15 cellular contexts compared by ENCODE assay signal in the genomic region with DNA sequence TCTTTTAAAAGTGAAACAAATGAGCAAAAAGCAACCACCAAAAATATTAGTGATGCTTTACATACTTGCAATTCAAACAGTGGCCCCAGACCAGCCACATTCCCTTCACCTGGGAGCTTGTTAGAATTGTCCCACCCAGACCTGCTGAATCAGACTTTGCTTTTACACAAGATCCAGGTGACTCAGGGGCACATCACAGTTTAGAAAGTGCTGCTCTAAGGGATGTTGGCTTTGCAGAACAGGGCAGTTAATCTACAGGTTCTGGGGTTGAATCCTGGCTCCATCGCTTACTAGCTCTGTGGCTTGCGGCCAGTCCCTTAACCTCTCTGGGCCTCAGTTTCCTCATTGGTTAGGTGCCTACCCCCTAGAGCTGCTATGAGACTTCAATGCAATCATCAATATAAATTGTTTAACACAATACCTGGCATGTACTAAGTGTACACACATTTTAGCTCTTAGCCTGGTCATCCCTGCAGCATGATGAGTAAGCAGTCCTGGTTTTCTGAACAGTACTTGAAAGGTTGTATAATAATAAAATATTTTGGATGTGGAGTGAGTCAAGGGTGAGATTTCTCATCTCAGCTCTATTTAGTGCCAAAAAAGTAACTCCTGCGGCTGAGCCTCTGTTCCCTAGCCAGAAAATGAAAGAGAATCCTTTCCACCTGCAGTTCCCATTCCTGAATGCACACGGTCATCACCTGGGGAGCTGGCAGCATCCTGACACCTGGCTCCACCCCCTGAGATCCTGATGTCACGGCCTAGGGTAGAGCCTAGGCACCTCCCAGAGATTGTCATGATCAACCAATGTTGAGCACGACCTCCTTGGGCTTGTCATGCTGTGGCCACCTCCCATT.
DNase-seq lines count a peak whose midpoint lies in the region; ATAC-seq, FAIRE-seq and TF ChIP-seq lines count a peak whose summit lies in the region.
"Had no signal": no experiment of that assay in that cellular context is flagged by ENCODE, and none has a peak within 500 bp of the region (broad histone marks: within the 10 kb centered on the region; RNA-seq: fewer than 3 reads in every experiment).

No MANE protein-coding gene starts in this region.

- H3K36me3 Mint-ChIP-seq in activated CD8-positive, alpha-beta T cell treated with anti-CD3 and anti-CD28 coated beads, Interleukin-2, amount 10 ng/mL, durations not matched to agents 7 days and 5 days (ENCODE audit: low read depth) = no peaks in the 10 kb centered on the region
- H3K36me3 Mint-ChIP-seq in activated CD8-positive, alpha-beta T cell treated with anti-CD3 and anti-CD28 coated beads for 36 hours (ENCODE audit: low read depth) = no peaks in the 10 kb centered on the region
- H3K36me3 Mint-ChIP-seq: activated CD4-positive, alpha-beta memory T cell treated with anti-CD3 and anti-CD28 coated beads for 36 hours; mesothelial cell of epicardium had no signal

- POLR2A ChIA-PET in activated CD8-positive, alpha-beta T cell treated with anti-CD3 and anti-CD28 coated beads, Interleukin-2, amount 10 ng/mL, durations not matched to agents 7 days and 5 days (lab: Charles Lee) = no interaction called here
- POLR2A ChIA-PET in activated CD8-positive, alpha-beta T cell treated with anti-CD3 and anti-CD28 coated beads for 36 hours (lab: Charles Lee) = no interaction called here

- H3K27ac Mint-ChIP-seq in activated CD8-positive, alpha-beta T cell treated with anti-CD3 and anti-CD28 coated beads, Interleukin-2, amount 10 ng/mL, durations not matched to agents 7 days and 5 days = no peak overlapping the region
- no peak overlapping the region for H3K27ac Mint-ChIP-seq in activated CD8-positive, alpha-beta T cell treated with anti-CD3 and anti-CD28 coated beads for 36 hours
- H3K27ac Mint-ChIP-seq: activated CD4-positive, alpha-beta memory T cell treated with anti-CD3 and anti-CD28 coated beads for 36 hours; mesothelial cell of epicardium had no signal

- intact Hi-C loops in activated CD8-positive, alpha-beta T cell treated with anti-CD3 and anti-CD28 coated beads for 36 hours (cut with micrococcal nuclease) = no loop called here
- intact Hi-C loops in sciatic nerve (cut with DNase I) = no loop called here

- TF ChIP-seq CTCF in activated CD8-positive, alpha-beta T cell treated with anti-CD3 and anti-CD28 coated beads for 36 hours (IDR thresholded peaks at IDR 0.05) = no peak

- H3K27ac ChIP-seq in epithelial cell of prostate = peak overlapping the region; percentile 29
- H3K27ac ChIP-seq: right lobe of liver, SK-N-MC, thyroid gland had no signal

- CTCF ChIA-PET in activated CD8-positive, alpha-beta T cell treated with anti-CD3 and anti-CD28 coated beads, Interleukin-2, amount 10 ng/mL, durations not matched to agents 7 days and 5 days (lab: Charles Lee) = no interaction called here
- CTCF ChIA-PET in activated CD8-positive, alpha-beta T cell treated with anti-CD3 and anti-CD28 coated beads for 36 hours (lab: Charles Lee) = interaction anchor here (3.6 kb wide), 1 partner anchor 21 kb away, joined by 16 read pairs; no protein-coding TSS in a partner anchor

- peak; percentile 7 for DNase-seq in activated CD8-positive, alpha-beta T cell treated with anti-CD3 and anti-CD28 coated beads, Interleukin-2, amount 10 ng/mL, durations not matched to agents 7 days and 5 days
- DNase-seq in activated CD8-positive, alpha-beta T cell treated with anti-CD3 and anti-CD28 coated beads for 36 hours = no peak
- peak; percentile 61 for DNase-seq in RPMI7951 (ENCODE audit: low read depth)
- peak; percentile 68 for DNase-seq in epithelial cell of prostate (ENCODE audit: low read depth, low spot score)
- peak; percentile 10 for DNase-seq in sciatic nerve (ENCODE audit: low spot score)
- DNase-seq in urothelium cell line (ENCODE audit: low spot score) = no peak
- no peak for DNase-seq in NCI-H510A treated with DMSO at 0.1 percent for 48 hours (lab: John Stamatoyannopoulos, UW)
- DNase-seq: ACHN; activated CD4-positive, alpha-beta memory T cell treated with anti-CD3 and anti-CD28 coated beads for 36 hours; amygdala; right lobe of liver; thyroid gland had no signal

- H3K27me3 Mint-ChIP-seq in activated CD8-positive, alpha-beta T cell treated with anti-CD3 and anti-CD28 coated beads, Interleukin-2, amount 10 ng/mL, durations not matched to agents 7 days and 5 days (ENCODE audit: low read depth) = peaks cover 11% of the 10 kb centered on the region
- no peaks in the 10 kb centered on the region for H3K27me3 Mint-ChIP-seq in activated CD8-positive, alpha-beta T cell treated with anti-CD3 and anti-CD28 coated beads for 36 hours

- H3K9me3 Mint-ChIP-seq in activated CD8-positive, alpha-beta T cell treated with anti-CD3 and anti-CD28 coated beads, Interleukin-2, amount 10 ng/mL, durations not matched to agents 7 days and 5 days (ENCODE audit: insufficient read depth) = peaks cover 3% of the 10 kb centered on the region
- H3K9me3 Mint-ChIP-seq in activated CD8-positive, alpha-beta T cell treated with anti-CD3 and anti-CD28 coated beads for 36 hours = peaks cover 6% of the 10 kb centered on the region

- FAIRE-seq in urothelium cell line (lab: Jason Lieb, UNC) = no peak

- no peaks in the 10 kb centered on the region for H3K4me1 Mint-ChIP-seq in activated CD8-positive, alpha-beta T cell treated with anti-CD3 and anti-CD28 coated beads, Interleukin-2, amount 10 ng/mL, durations not matched to agents 7 days and 5 days (ENCODE audit: low read depth)
- no peaks in the 10 kb centered on the region for H3K4me1 Mint-ChIP-seq in activated CD8-positive, alpha-beta T cell treated with anti-CD3 and anti-CD28 coated beads for 36 hours (ENCODE audit: low read depth)
- H3K4me1 Mint-ChIP-seq: mesothelial cell of epicardium had no signal

- no peak for ATAC-seq in activated CD8-positive, alpha-beta T cell treated with anti-CD3 and anti-CD28 coated beads, Interleukin-2, amount 10 ng/mL, durations not matched to agents 7 days and 5 days
- no peak for ATAC-seq in activated CD8-positive, alpha-beta T cell treated with anti-CD3 and anti-CD28 coated beads for 36 hours
- ATAC-seq in sciatic nerve (no peak), HG03521 (IDR thresholded peaks at IDR 0.05; ENCODE audit: unreplicated experiment) (no peak)
- ATAC-seq: right lobe of liver had no signal

- H3K4me3 Mint-ChIP-seq in activated CD8-positive, alpha-beta T cell treated with anti-CD3 and anti-CD28 coated beads, Interleukin-2, amount 10 ng/mL, durations not matched to agents 7 days and 5 days = no peak overlapping the region
- no peak overlapping the region for H3K4me3 Mint-ChIP-seq in activated CD8-positive, alpha-beta T cell treated with anti-CD3 and anti-CD28 coated beads for 36 hours
- H3K4me3 Mint-ChIP-seq: activated CD4-positive, alpha-beta memory T cell treated with anti-CD3 and anti-CD28 coated beads for 36 hours; mesothelial cell of epicardium had no signal

Comparison
In these comparisons a context has a peak if more than half of its experiments do, and no peak if none do; other contexts are left out.
1. DNase-seq: peak in activated CD8-positive, alpha-beta T cell treated with anti-CD3 and anti-CD28 coated beads, Interleukin-2, amount 10 ng/mL, durations not matched to agents 7 days and 5 days (single experiment), RPMI7951 (single experiment), epithelial cell of prostate (single experiment) and sciatic nerve (single experiment); none in activated CD8-positive, alpha-beta T cell treated with anti-CD3 and anti-CD28 coated beads for 36 hours (single experiment), urothelium cell line (single experiment) and NCI-H510A treated with DMSO at 0.1 percent for 48 hours (single experiment).